Comparison of ENCODE assay signal across 8 cellular contexts in genomic region chr17:67992541-67993152, GRCh38. TPM values are rescaled to one million over a fixed set of nuclear protein-coding genes. Genes with fewer than 3 reads are reported as not detected.
A peak's percentile ranks its signal among the peaks of the same experiment; 100 is the strongest.
DNase-seq lines count a peak whose midpoint lies in the region; ATAC-seq lines count a peak whose summit lies in the region.

No MANE protein-coding gene starts in this region.

- ATAC-seq in GM18909 (IDR thresholded peaks at IDR 0.05; ENCODE audit: poor library complexity, unreplicated experiment) (peak; percentile 1), GM21360 (IDR thresholded peaks at IDR 0.05; ENCODE audit: unreplicated experiment) (no peak), GM21381 (IDR thresholded peaks at IDR 0.05; ENCODE audit: unreplicated experiment) (no peak)

- H3K27me3 ChIP-seq in MG63: peaks cover 4% of the 10 kb centered on the region; the same call in 1 of the 2 replicates
- H3K27me3 ChIP-seq in mucosa of rectum (ENCODE audit: control insufficient read depth in 2 of 2, insufficient read depth in 2 of 2, low read length in 2 of 2): peaks cover 0 to 4% of the 10 kb centered on the region in 2 donors

- peak overlapping the region; percentile 65 for H3K4me3 ChIP-seq in MG63
- peak overlapping the region; percentile 87 to 89 for H3K4me3 ChIP-seq in mucosa of rectum (ENCODE audit: low read length in 2 of 2)

- peaks cover 12 to 15% of the 10 kb centered on the region in 2 donors for H3K4me1 ChIP-seq in mucosa of rectum (ENCODE audit: control insufficient read depth in 2 of 2, insufficient read depth in 2 of 2, low read length in 2 of 2)

- DNase-seq in MG63 (no peak), cerebellum (ENCODE audit: low spot score) (peak; percentile 17), COLO829 (ENCODE audit: low spot score) (no peak), foreskin melanocyte (no peak)

- no peaks in the 10 kb centered on the region for H3K9me3 ChIP-seq in MG63
- no peaks in the 10 kb centered on the region for H3K9me3 ChIP-seq in mucosa of rectum (ENCODE audit: control insufficient read depth in 2 of 2, low read length in 2 of 2)

- peak overlapping the region; percentile 91 to 94 for H3K27ac ChIP-seq in mucosa of rectum (ENCODE audit: low read depth in 2 of 2, low read length in 2 of 2)

- H3K36me3 ChIP-seq in MG63 (no peaks in the 10 kb centered on the region; the same call in 1 of the 2 replicates), mucosa of rectum (ENCODE audit: control insufficient read depth in 2 of 2, insufficient read depth in 2 of 2, low read length in 2 of 2) (no peaks in the 10 kb centered on the region)

- peak overlapping the region; percentile 74 to 91 for H3K9ac ChIP-seq in mucosa of rectum (ENCODE audit: low read depth in 1 of 2, low read length in 2 of 2)

RNA-seq across cellular contexts. Expression of gene C17orf58, which starts 3.6 kb away (rescaled TPM):
- total RNA-seq in MG63 (2014; rRNA removed; shearing (Covaris generic); ENCODE audit: low replicate concordance): 5.2 and 21.1 TPM in 2 replicates
- 17.0 TPM for total RNA-seq in cerebellum

RNA-seq across cellular contexts. Expression of gene KPNA2, which starts 42.9 kb away (rescaled TPM):
- 187 and 211 TPM in 2 replicates for total RNA-seq in MG63 (2014; rRNA removed; shearing (Covaris generic); ENCODE audit: low replicate concordance)
- total RNA-seq in cerebellum: 39.7 TPM
